8 cellular contexts compared by ENCODE assay signal in the genomic region with DNA sequence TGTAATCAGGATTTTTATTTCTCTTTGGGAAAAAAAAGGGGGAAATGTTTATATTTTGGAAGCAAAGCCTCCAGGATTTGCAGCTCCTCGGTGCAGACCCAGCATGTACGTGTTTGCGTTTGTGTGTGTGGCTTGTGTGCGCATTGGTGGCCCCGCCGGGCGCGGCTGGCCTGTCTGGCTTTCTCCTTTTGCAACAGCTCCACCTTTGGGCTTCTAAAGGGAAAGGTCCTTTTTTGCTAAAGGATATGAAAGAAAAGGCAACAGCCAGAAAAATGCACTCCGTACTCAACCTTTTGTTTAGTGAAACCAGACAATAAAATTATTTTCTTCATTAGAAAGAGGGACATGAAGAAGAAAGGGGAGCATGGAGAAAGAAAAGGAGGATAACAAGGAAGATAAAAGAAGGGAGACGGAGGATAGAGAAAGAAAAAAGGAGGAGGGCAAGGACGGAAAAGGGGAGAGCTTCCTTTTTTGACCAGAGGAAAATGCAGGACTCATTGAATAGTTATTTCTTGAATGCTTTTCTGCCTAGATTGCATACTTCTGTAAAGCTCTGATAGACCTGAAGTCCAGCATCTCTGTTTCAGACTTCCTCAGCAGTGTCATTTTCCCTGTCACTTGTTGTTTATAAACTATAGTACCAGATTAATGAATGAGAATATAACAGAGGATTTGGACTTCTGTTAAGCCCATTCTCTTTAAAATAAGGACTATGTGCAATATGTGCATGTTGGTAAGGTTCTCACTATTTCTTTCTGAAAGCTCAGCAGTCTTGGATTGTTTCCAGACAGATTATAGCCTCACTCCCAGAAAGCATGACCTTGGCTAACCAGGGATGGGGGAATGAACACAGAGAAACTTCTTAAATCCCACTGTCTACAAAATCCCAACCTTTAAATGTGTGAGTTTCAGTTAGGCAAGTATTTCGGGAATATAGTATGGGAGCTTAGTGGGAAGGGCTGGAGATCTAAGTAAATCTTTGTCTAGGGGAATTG.
A peak's percentile ranks its signal among the peaks of the same experiment; 100 is the strongest.
DNase-seq lines count a peak whose midpoint lies in the region; ATAC-seq and TF ChIP-seq lines count a peak whose summit lies in the region.

No MANE protein-coding gene starts in this region.

- no peaks in the 10 kb centered on the region for H3K27me3 ChIP-seq in BE2C
- H3K27me3 ChIP-seq in GM23248 (replicated peaks; ENCODE audit: insufficient read depth), result peaks cover 12% of the 10 kb centered on the region
- H3K27me3 ChIP-seq in heart right ventricle, result no peaks in the 10 kb centered on the region

- H3K36me3 ChIP-seq in BE2C, result no peaks in the 10 kb centered on the region
- H3K36me3 ChIP-seq in GM23248 (ENCODE audit: low read depth), result no peaks in the 10 kb centered on the region
- no peaks in the 10 kb centered on the region for H3K36me3 ChIP-seq in heart right ventricle

- in situ Hi-C loops in GM23248 (cut with MboI), result no loop called here

- intact Hi-C loops in heart right ventricle (cut with DNase I), result loop anchor here in 1 of 10 donors (10.0 kb wide), 1 partner anchor 353 kb away; no protein-coding TSS in a partner anchor

- H3K9me2 ChIP-seq in GM23248 (ENCODE audit: insufficient read depth), result no peaks in the 10 kb centered on the region

- peak in 5 of 8 donors; percentile 56 to 78 (median 71) for ATAC-seq in heart right ventricle
- ATAC-seq in HG02973 (IDR thresholded peaks at IDR 0.05; ENCODE audit: unreplicated experiment), result no peak
- ATAC-seq in GM21528 (IDR thresholded peaks at IDR 0.05; ENCODE audit: low FRiP score, unreplicated experiment), result no peak

- H3K27ac ChIP-seq in GM23248, result no peak overlapping the region
- no peak overlapping the region for H3K27ac ChIP-seq in heart right ventricle

- H2AFZ ChIP-seq in GM23248, result peak overlapping the region; percentile 76

- no peaks in the 10 kb centered on the region for H4K20me1 ChIP-seq in GM23248 (ENCODE audit: insufficient read depth)

- H3K9me3 ChIP-seq in BE2C, result no peaks in the 10 kb centered on the region
- no peaks in the 10 kb centered on the region for H3K9me3 ChIP-seq in GM23248 (ENCODE audit: low read depth)
- no peaks in the 10 kb centered on the region for H3K9me3 ChIP-seq in heart right ventricle

- H3K4me3 ChIP-seq in BE2C (ENCODE audit: low read depth, low read length) (no peak overlapping the region), GM23248 (peak overlapping the region; percentile 72), heart right ventricle (peak overlapping the region in 6 of 10 donors; percentile 16 to 31 (median 26))

- no peaks in the 10 kb centered on the region for H3K79me2 ChIP-seq in GM23248 (ENCODE audit: insufficient read depth)

- peak; percentile 63 for TF ChIP-seq CTCF in BE2C (IDR thresholded peaks at IDR 0.05; ENCODE audit: low read depth, low read length)
- TF ChIP-seq CTCF in heart right ventricle (IDR thresholded peaks at IDR 0.05), result peak; percentile 39 to 64 (median 55)

- 6 to 8% methylated on average over 11 to 12 of the region's 12 CpGs for WGBS in GM23248 (ENCODE audit: low coverage in 1 of 2, low lambda C conversion rate in 2 of 2, missing lambda C conversion rate in 2 of 2), 2 experiments
- WGBS in heart right ventricle, 2 donors, result 8 to 10% methylated on average over 12 of the region's 12 CpGs

- no peaks in the 10 kb centered on the region for H3K4me1 ChIP-seq in BE2C
- H3K4me1 ChIP-seq in GM23248 (ENCODE audit: insufficient read depth), result no peaks in the 10 kb centered on the region
- H3K4me1 ChIP-seq in heart right ventricle, result peaks cover 0 to 5% (median 0%) of the 10 kb centered on the region in 9 donors

- DNase-seq in BE2C, result peak; percentile 43
- peak; percentile 80 for DNase-seq in GM23248
- DNase-seq in NCI-H1694 (lab: John Stamatoyannopoulos, UW), result peak; percentile 63
- DNase-seq in UCSD-AML1 (lab: John Stamatoyannopoulos, UW; ENCODE audit: unreplicated experiment), result peak; percentile 36
- DNase-seq in heart right ventricle, result peak; percentile 12 to 54
- DNase-seq in retina, result peak; percentile 81

- H3K9ac ChIP-seq in GM23248, result peak overlapping the region; percentile 54

- H3F3A ChIP-seq in GM23248 (ENCODE audit: insufficient read depth), result peaks cover 8% of the 10 kb centered on the region; the same call in 1 of the 2 replicates

- H3K4me2 ChIP-seq in GM23248 (ENCODE audit: unreplicated experiment), result peak overlapping the region; percentile 91

Comparison
In these comparisons a context has a peak if more than half of its experiments do, and no peak if none do; other contexts are left out.
1. ATAC-seq: peak in heart right ventricle (5 of 8); none in HG02973 (single experiment) and GM21528 (single experiment).
2. Peak in every context shown above with its lines, with median percentiles within 50 percentile points of each other: DNase-seq.